8 cellular contexts compared by ENCODE assay signal in the genomic region with DNA sequence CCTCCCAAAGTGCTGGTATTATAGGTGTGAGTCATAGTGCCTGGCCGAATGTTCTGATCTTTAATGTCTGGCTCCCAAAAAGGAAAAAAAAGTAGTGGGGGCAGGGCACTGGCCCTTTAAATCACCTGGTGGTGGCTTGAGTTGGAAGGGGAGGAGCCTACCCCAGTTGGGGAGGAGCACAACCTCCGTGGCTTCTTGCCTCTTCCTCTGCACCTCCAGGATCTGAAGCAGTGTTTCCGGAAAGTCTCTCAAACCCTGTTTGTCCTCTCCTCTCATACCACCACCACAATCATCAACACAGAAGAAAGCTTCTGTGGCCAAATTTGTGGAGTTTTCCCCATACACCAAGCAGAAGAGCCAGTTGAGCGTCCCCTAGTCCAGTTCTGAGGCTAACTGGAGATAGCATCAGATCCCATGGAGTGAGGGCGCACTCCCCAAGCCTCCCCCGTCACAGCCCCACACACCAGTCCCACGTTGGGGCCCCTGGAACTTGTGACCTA. TPM values are rescaled to one million over a fixed set of nuclear protein-coding genes. Genes with fewer than 3 reads are reported as not detected.
DNase-seq lines count a peak whose midpoint lies in the region; ATAC-seq lines count a peak whose summit lies in the region.

No MANE protein-coding gene starts in this region.

- peak; percentile 90 for DNase-seq in activated CD4-positive, alpha-beta T cell treated with anti-CD3 and anti-CD28 coated beads, Interleukin-2, amount 10 ng/mL, durations not matched to agents 24 days and 14 days
- DNase-seq in germinal center (ENCODE audit: low spot score) = peak; percentile 58
- DNase-seq in stimulated activated CD8-positive, alpha-beta memory T cell treated with anti-CD3 and anti-CD28 coated beads, Interleukin-4, amount 100 ng/mL, for 24 hours (ENCODE audit: low read depth) = peak; percentile 30
- DNase-seq in SJCRH30 = no peak

- H3K27me3 ChIP-seq in HUES6 (ENCODE audit: control insufficient read depth, insufficient read depth, low read length) (no peaks in the 10 kb centered on the region), SJCRH30 (no peaks in the 10 kb centered on the region)

- H3K4me1 ChIP-seq in HUES6 (ENCODE audit: control insufficient read depth, insufficient read depth, low read length) (peaks cover 18% of the 10 kb centered on the region), SJCRH30 (0 out of 2 replicates have a peak, but pooled peaks cover 3% of the 10 kb centered on the region)

- H3K4me3 ChIP-seq in HUES6 (ENCODE audit: low read depth, low read length) (peak overlapping the region; percentile 20; the same call in 1 of the 2 replicates), SJCRH30 (no peak overlapping the region)

- H3K9ac ChIP-seq in HUES6 (ENCODE audit: low read length) = peak overlapping the region; percentile 61

- H3K36me3 Mint-ChIP-seq in activated CD4-positive, alpha-beta T cell treated with anti-CD3 and anti-CD28 coated beads, Interleukin-2, amount 10 ng/mL, durations not matched to agents 24 days and 14 days (ENCODE audit: low read depth) = no peaks in the 10 kb centered on the region

- H3K36me3 ChIP-seq in HUES6 (ENCODE audit: control insufficient read depth, insufficient read depth, low read length) (no peaks in the 10 kb centered on the region), SJCRH30 (no peaks in the 10 kb centered on the region)

- intact Hi-C loops in activated CD4-positive, alpha-beta T cell treated with anti-CD3 and anti-CD28 coated beads, Interleukin-2, amount 10 ng/mL, durations not matched to agents 24 days and 14 days (cut with micrococcal nuclease) = no loop called here

- peaks cover 9% of the 10 kb centered on the region for H3K9me3 ChIP-seq in HUES6 (ENCODE audit: control insufficient read depth, insufficient read depth, low read depth, low read length)
- H3K9me3 ChIP-seq in SJCRH30 (replicated peaks) = no peaks in the 10 kb centered on the region; the same call in 1 of the 2 replicates

- H3K27ac ChIP-seq in HUES6 (ENCODE audit: low read depth, low read length) = peak overlapping the region; percentile 63
- no peak overlapping the region for H3K27ac ChIP-seq in SJCRH30

- H3K27ac Mint-ChIP-seq in activated CD4-positive, alpha-beta T cell treated with anti-CD3 and anti-CD28 coated beads, Interleukin-2, amount 10 ng/mL, durations not matched to agents 24 days and 14 days = peak overlapping the region; percentile 95

- ATAC-seq in GM21717 (IDR thresholded peaks at IDR 0.05; ENCODE audit: unreplicated experiment) = no peak
- ATAC-seq in HG03378 (IDR thresholded peaks at IDR 0.05; ENCODE audit: unreplicated experiment) = no peak
- ATAC-seq in HG03095 (IDR thresholded peaks at IDR 0.05; ENCODE audit: unreplicated experiment) = no peak

- H3K27me3 Mint-ChIP-seq in activated CD4-positive, alpha-beta T cell treated with anti-CD3 and anti-CD28 coated beads, Interleukin-2, amount 10 ng/mL, durations not matched to agents 24 days and 14 days = no peaks in the 10 kb centered on the region

- H3K4me3 Mint-ChIP-seq in activated CD4-positive, alpha-beta T cell treated with anti-CD3 and anti-CD28 coated beads, Interleukin-2, amount 10 ng/mL, durations not matched to agents 24 days and 14 days = peak overlapping the region; percentile 64

- no peaks in the 10 kb centered on the region for H3K9me3 Mint-ChIP-seq in activated CD4-positive, alpha-beta T cell treated with anti-CD3 and anti-CD28 coated beads, Interleukin-2, amount 10 ng/mL, durations not matched to agents 24 days and 14 days

- H3K4me1 Mint-ChIP-seq in activated CD4-positive, alpha-beta T cell treated with anti-CD3 and anti-CD28 coated beads, Interleukin-2, amount 10 ng/mL, durations not matched to agents 24 days and 14 days = peaks cover 17% of the 10 kb centered on the region

RNA-seq across cellular contexts. Expression of a gene that starts 24.3 kb away (rescaled TPM):
- 21.8 and 24.0 TPM in 2 replicates for total RNA-seq in activated CD4-positive, alpha-beta T cell treated with anti-CD3 and anti-CD28 coated beads, Interleukin-2, amount 10 ng/mL, durations not matched to agents 24 days and 14 days
- 16.7 and 18.2 TPM in 2 replicates for total RNA-seq in SJCRH30 (2014; rRNA removed; shearing (Covaris generic))

RNA-seq across cellular contexts. Expression of a gene that starts 58.6 kb away (rescaled TPM):
- 14.6 and 16.5 TPM in 2 replicates for total RNA-seq in activated CD4-positive, alpha-beta T cell treated with anti-CD3 and anti-CD28 coated beads, Interleukin-2, amount 10 ng/mL, durations not matched to agents 24 days and 14 days
- 19.9 and 20.5 TPM in 2 replicates for total RNA-seq in SJCRH30 (2014; rRNA removed; shearing (Covaris generic))

Comparison
In these comparisons a context has a peak if more than half of its experiments do, and no peak if none do; other contexts are left out.
1. DNase-seq: peak in activated CD4-positive, alpha-beta T cell treated with anti-CD3 and anti-CD28 coated beads, Interleukin-2, amount 10 ng/mL, durations not matched to agents 24 days and 14 days (single experiment), germinal center (single experiment) and stimulated activated CD8-positive, alpha-beta memory T cell treated with anti-CD3 and anti-CD28 coated beads, Interleukin-4, amount 100 ng/mL, for 24 hours (single experiment); none in SJCRH30 (0 of 2).